18 cellular contexts compared by ENCODE assay signal in the genomic region with DNA sequence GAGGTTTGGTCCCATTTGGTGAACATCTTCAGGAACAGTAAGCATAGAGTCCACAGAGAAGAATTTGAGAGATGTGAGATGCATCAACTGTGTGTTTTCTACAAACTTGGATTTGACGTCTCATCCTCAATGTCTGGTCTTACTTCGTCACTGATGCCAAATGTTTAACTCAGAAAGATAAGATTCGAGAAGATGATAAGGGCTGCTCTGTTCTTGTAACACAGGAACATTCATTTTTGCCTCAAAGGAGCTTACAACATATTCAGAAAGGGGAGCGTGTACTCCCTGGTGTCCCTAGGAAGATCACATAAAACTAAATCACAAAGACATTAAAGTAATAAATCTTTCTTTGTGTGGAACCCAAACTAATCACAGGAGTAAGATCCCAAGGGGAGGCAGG.
DNase-seq lines count a peak whose midpoint lies in the region; ATAC-seq and TF ChIP-seq lines count a peak whose summit lies in the region.
"Had no signal": no experiment of that assay in that cellular context is flagged by ENCODE, and none has a peak within 500 bp of the region (broad histone marks: within the 10 kb centered on the region; RNA-seq: fewer than 3 reads in every experiment).

No MANE protein-coding gene starts in this region.

- H2AFZ ChIP-seq in GM23248, result 0 out of 2 replicates have a peak overlapping the region, but pooled peaks have one; percentile 13
- H2AFZ ChIP-seq in hepatocyte, result no peak overlapping the region

- no peaks in the 10 kb centered on the region for H3F3A ChIP-seq in GM23248 (ENCODE audit: insufficient read depth)

- in situ Hi-C loops in GM23248 (cut with MboI), result no loop called here

- no peak for DNase-seq in GM23248
- peak; percentile 76 for DNase-seq in amniotic epithelial cell (ENCODE audit: low read depth)
- DNase-seq in nephron progenitor cell, result no peak
- no peak for DNase-seq in hepatocyte (ENCODE audit: low spot score)
- no peak for DNase-seq in NCI-H748 (lab: John Stamatoyannopoulos, UW; ENCODE audit: unreplicated experiment)
- DNase-seq: C1 segment of cervical spinal cord; Caco-2; CD4-positive, alpha-beta memory T cell; DMS153; DND-41; GOT3; H7; HCEC 1CT had no signal

- H3K9ac ChIP-seq in BLaER1 (peak overlapping the region; percentile 54; the same call in 1 of the 2 replicates), GM23248 (no peak overlapping the region)

- TF ChIP-seq CTCF in nephron progenitor cell (IDR thresholded peaks at IDR 0.05) (no peak), hepatocyte (IDR thresholded peaks at IDR 0.05; ENCODE audit: poor library complexity) (no peak)

- WGBS in GM23248 (ENCODE audit: low coverage in 1 of 2, low lambda C conversion rate in 2 of 2, missing lambda C conversion rate in 2 of 2), 2 experiments, result 51 to 65% methylated on average over 4 of the region's 4 CpGs
- WGBS in hepatocyte (ENCODE audit: low lambda C conversion rate, missing lambda C conversion rate), result 56% methylated on average over 4 of the region's 4 CpGs

- peaks cover 25% of the 10 kb centered on the region for H3K4me1 Mint-ChIP-seq in nephron progenitor cell
- H3K4me1 Mint-ChIP-seq: B cell; CD4-positive, alpha-beta memory T cell had no signal

- H3K27me3 Mint-ChIP-seq in nephron progenitor cell (ENCODE audit: low read depth, poor library complexity), result peaks cover 19% of the 10 kb centered on the region
- H3K27me3 Mint-ChIP-seq: B cell had no signal

- H3K4me3 Mint-ChIP-seq in nephron progenitor cell, result peak overlapping the region; percentile 18
- H3K4me3 Mint-ChIP-seq: B cell; CD4-positive, alpha-beta memory T cell had no signal

- H3K4me2 ChIP-seq in BLaER1, result peak overlapping the region; percentile 76
- H3K4me2 ChIP-seq in GM23248 (ENCODE audit: unreplicated experiment), result no peak overlapping the region
- H3K4me2 ChIP-seq in hepatocyte, result no peak overlapping the region

- H3K9me3 Mint-ChIP-seq in nephron progenitor cell, result no peaks in the 10 kb centered on the region

- no peaks in the 10 kb centered on the region for H3K79me2 ChIP-seq in GM23248 (ENCODE audit: insufficient read depth)
- no peaks in the 10 kb centered on the region for H3K79me2 ChIP-seq in hepatocyte

- H3K36me3 ChIP-seq in BLaER1 (peaks cover 48% of the 10 kb centered on the region), GM23248 (ENCODE audit: low read depth) (no peaks in the 10 kb centered on the region), hepatocyte (replicated peaks; ENCODE audit: insufficient read depth, low read depth) (no peaks in the 10 kb centered on the region)

- H3K27ac Mint-ChIP-seq in nephron progenitor cell, result peak overlapping the region; percentile 24
- H3K27ac Mint-ChIP-seq: B cell; CD4-positive, alpha-beta memory T cell had no signal

- no peak for ATAC-seq in GM21390 (IDR thresholded peaks at IDR 0.05; ENCODE audit: unreplicated experiment)
- ATAC-seq: GM12878 had no signal

- H3K9me3 ChIP-seq in BLaER1 (peaks cover 49% of the 10 kb centered on the region), GM23248 (ENCODE audit: low read depth) (no peaks in the 10 kb centered on the region), hepatocyte (ENCODE audit: low read depth) (no peaks in the 10 kb centered on the region)
- H3K9me3 ChIP-seq: Caco-2 had no signal

- no peaks in the 10 kb centered on the region for H4K20me1 ChIP-seq in BLaER1
- H4K20me1 ChIP-seq in GM23248 (ENCODE audit: insufficient read depth), result no peaks in the 10 kb centered on the region
- H4K20me1 ChIP-seq in hepatocyte (ENCODE audit: insufficient read depth, poor library complexity, severe bottlenecking), result no peaks in the 10 kb centered on the region

- H3K9me2 ChIP-seq in GM23248 (ENCODE audit: insufficient read depth), result no peaks in the 10 kb centered on the region
- no peaks in the 10 kb centered on the region for H3K9me2 ChIP-seq in hepatocyte (replicated peaks; ENCODE audit: insufficient read depth)

- 0 out of 2 replicates have a peak overlapping the region, but pooled peaks have one; percentile 13 for H3K4me3 ChIP-seq in BLaER1
- no peak overlapping the region for H3K4me3 ChIP-seq in GM23248
- H3K4me3 ChIP-seq in hepatocyte, result no peak overlapping the region
- H3K4me3 ChIP-seq: GM12878 had no signal

- H3K27ac ChIP-seq in BLaER1 (peak overlapping the region; percentile 74), GM23248 (no peak overlapping the region), hepatocyte (no peak overlapping the region)
- H3K27ac ChIP-seq: 22Rv1 had no signal

- H3K36me3 Mint-ChIP-seq in nephron progenitor cell (ENCODE audit: low read depth), result no peaks in the 10 kb centered on the region
- H3K36me3 Mint-ChIP-seq: CD4-positive, alpha-beta memory T cell had no signal

- H3K27me3 ChIP-seq in BLaER1, result no peaks in the 10 kb centered on the region
- H3K27me3 ChIP-seq in GM23248 (replicated peaks; ENCODE audit: insufficient read depth), result no peaks in the 10 kb centered on the region
- no peaks in the 10 kb centered on the region for H3K27me3 ChIP-seq in hepatocyte

- peaks cover 80% of the 10 kb centered on the region for H3K4me1 ChIP-seq in BLaER1
- no peaks in the 10 kb centered on the region for H3K4me1 ChIP-seq in GM23248 (ENCODE audit: insufficient read depth)
- no peaks in the 10 kb centered on the region for H3K4me1 ChIP-seq in hepatocyte (ENCODE audit: insufficient read depth)
